Comparison of ENCODE assay signal across 16 cellular contexts in genomic region chr11:111423250-111423615, GRCh38. TPM values are rescaled to one million over a fixed set of nuclear protein-coding genes. Genes with fewer than 3 reads are reported as not detected.
DNase-seq lines count a peak whose midpoint lies in the region; ATAC-seq and TF ChIP-seq lines count a peak whose summit lies in the region.
"Had no signal": no experiment of that assay in that cellular context is flagged by ENCODE, and none has a peak within 500 bp of the region (broad histone marks: within the 10 kb centered on the region; RNA-seq: fewer than 3 reads in every experiment).

No MANE protein-coding gene starts in this region.

- DNase-seq in activated B cell treated with CpG ODN at 0.5 μM for 24 hours (no peak), heart left ventricle (no peak), SHP77 treated with DMSO at 0.1 percent for 48 hours (lab: John Stamatoyannopoulos, UW) (no peak)
- no peak for DNase-seq in activated CD8-positive, alpha-beta memory T cell treated with anti-CD3 and anti-CD28 coated beads, Interleukin-2, amount 50 U/mL, for 48 hours
- DNase-seq: left lung, MV-4-11 had no signal

- peaks cover 53% of the 10 kb centered on the region for H3K4me1 Mint-ChIP-seq in activated B cell treated with CpG ODN at 0.5 μM for 24 hours

- no peak overlapping the region for H3K27ac ChIP-seq in BLaER1 treated with 17β-estradiol and CSF1 and Interleukin-3, amounts not matched to agents 10 nM and 100 nM
- H3K27ac ChIP-seq in heart left ventricle = no peak overlapping the region
- H3K27ac ChIP-seq: ascending aorta, left lung, upper lobe of right lung had no signal

- CTCF ChIA-PET in activated B cell treated with CpG ODN at 0.5 μM for 24 hours (lab: Charles Lee) = interaction anchor here (0.9 to 10.0 kb wide), 35 partner anchors 9 to 1222 kb away, joined by 3 to 231 read pairs (median 6); partner anchors contain the start of genes POU2AF1 and POU2AF3

- H3K4me3 ChIP-seq in BLaER1 treated with 17β-estradiol and CSF1 and Interleukin-3, amounts not matched to agents 10 nM and 100 nM = no peak overlapping the region
- H3K4me3 ChIP-seq in heart left ventricle = no peak overlapping the region
- H3K4me3 ChIP-seq: ascending aorta, left lung, upper lobe of right lung had no signal

- no peak overlapping the region for H3K4me3 Mint-ChIP-seq in activated B cell treated with CpG ODN at 0.5 μM for 24 hours
- H3K4me3 Mint-ChIP-seq: dendritic cell treated with granulocyte-macrophage colony-stimulating factor and Interleukin-4, amounts not matched to agents 40 ng/mL and 50 ng/mL, for 4 days; naive thymus-derived CD8-positive, alpha-beta T cell; T-cell had no signal

- no peak overlapping the region; a peak in 1 of 22 replicates for H3K9ac ChIP-seq in BLaER1 treated with 17β-estradiol and CSF1 and Interleukin-3, amounts not matched to agents 10 nM and 100 nM

- POLR2A ChIA-PET in activated B cell treated with CpG ODN at 0.5 μM for 24 hours (lab: Charles Lee) = interaction anchor here (0.6 to 14.6 kb wide), 13 partner anchors 9 to 976 kb away, joined by 3 to 581 read pairs (median 4); partner anchors contain the start of genes POU2AF1 and POU2AF3

- 65 to 86% (median 83%) methylated on average over 1 of the region's 1 CpG for WGBS in heart left ventricle, 4 donors

- ATAC-seq in GM19395 (IDR thresholded peaks at IDR 0.05; ENCODE audit: unreplicated experiment) = peak; percentile 11
- peak; percentile 16 for ATAC-seq in HG02970 (IDR thresholded peaks at IDR 0.05; ENCODE audit: low FRiP score, unreplicated experiment)
- no peak for ATAC-seq in activated B cell treated with CpG ODN at 0.5 μM for 24 hours (ENCODE audit: low read depth)
- no peak for ATAC-seq in heart left ventricle
- ATAC-seq in GM21367 (IDR thresholded peaks at IDR 0.05; ENCODE audit: unreplicated experiment) = no peak

- no peak for TF ChIP-seq CTCF in activated B cell treated with CpG ODN at 0.5 μM for 24 hours (IDR thresholded peaks at IDR 0.05)
- TF ChIP-seq CTCF in heart left ventricle (IDR thresholded peaks at IDR 0.05) = no peak

- H3K27me3 ChIP-seq in BLaER1 treated with 17β-estradiol and CSF1 and Interleukin-3, amounts not matched to agents 10 nM and 100 nM = no peaks in the 10 kb centered on the region
- peaks cover 0 to 6% (median 0%) of the 10 kb centered on the region in 9 donors for H3K27me3 ChIP-seq in heart left ventricle
- H3K27me3 ChIP-seq: ascending aorta, left lung, upper lobe of right lung had no signal

- no peaks in the 10 kb centered on the region for H4K20me1 ChIP-seq in BLaER1 treated with 17β-estradiol and CSF1 and Interleukin-3, amounts not matched to agents 10 nM and 100 nM

- H3K27me3 Mint-ChIP-seq in activated B cell treated with CpG ODN at 0.5 μM for 24 hours = no peaks in the 10 kb centered on the region
- H3K27me3 Mint-ChIP-seq: dendritic cell treated with granulocyte-macrophage colony-stimulating factor and Interleukin-4, amounts not matched to agents 40 ng/mL and 50 ng/mL, for 4 days; naive thymus-derived CD8-positive, alpha-beta T cell; T-cell had no signal

- H3K27ac Mint-ChIP-seq in activated B cell treated with CpG ODN at 0.5 μM for 24 hours = peak overlapping the region; percentile 82
- H3K27ac Mint-ChIP-seq: dendritic cell treated with granulocyte-macrophage colony-stimulating factor and Interleukin-4, amounts not matched to agents 40 ng/mL and 50 ng/mL, for 4 days; T-cell had no signal

- peaks cover 16 to 98% (median 76%) of the 10 kb centered on the region in 10 experiments for H3K4me1 ChIP-seq in BLaER1 treated with 17β-estradiol and CSF1 and Interleukin-3, amounts not matched to agents 10 nM and 100 nM
- H3K4me1 ChIP-seq in heart left ventricle = peaks cover 0 to 14% (median under 1%) of the 10 kb centered on the region in 12 donors
- H3K4me1 ChIP-seq: left lung had no signal

- no peaks in the 10 kb centered on the region for H3K36me3 Mint-ChIP-seq in activated B cell treated with CpG ODN at 0.5 μM for 24 hours (ENCODE audit: low read depth)
- H3K36me3 Mint-ChIP-seq: naive thymus-derived CD8-positive, alpha-beta T cell; T-cell had no signal

- H3K9me3 ChIP-seq in BLaER1 treated with 17β-estradiol and CSF1 and Interleukin-3, amounts not matched to agents 10 nM and 100 nM (replicated peaks in 1 of 11) = peaks cover 0 to 15% (median 0%) of the 10 kb centered on the region in 11 experiments; a peak in 7 of 22 replicates
- H3K9me3 ChIP-seq in heart left ventricle = no peaks in the 10 kb centered on the region
- H3K9me3 ChIP-seq: ascending aorta, left lung, upper lobe of right lung had no signal

- peak overlapping the region in 6 of 11 experiments; percentile 36 to 92 (median 90); a peak in 10 of 22 replicates for H3K4me2 ChIP-seq in BLaER1 treated with 17β-estradiol and CSF1 and Interleukin-3, amounts not matched to agents 10 nM and 100 nM

- no peaks in the 10 kb centered on the region for H3K36me3 ChIP-seq in BLaER1 treated with 17β-estradiol and CSF1 and Interleukin-3, amounts not matched to agents 10 nM and 100 nM
- no peaks in the 10 kb centered on the region for H3K36me3 ChIP-seq in heart left ventricle
- H3K36me3 ChIP-seq: ascending aorta, left lung, upper lobe of right lung had no signal

- intact Hi-C loops in activated B cell treated with CpG ODN at 0.5 μM for 24 hours (cut with micrococcal nuclease) = loop anchor here (1.0 to 5.0 kb wide), 6 partner anchors 23 to 961 kb away; no protein-coding TSS in a partner anchor
- intact Hi-C loops in heart left ventricle (cut with DNase I) = loop anchor here in 9 of 10 donors (1.0 to 5.0 kb wide), 6 partner anchors 126 to 141 kb away; partner anchors contain the start of gene POU2AF3 (in 2 of the 9)

- no peaks in the 10 kb centered on the region for H3K9me3 Mint-ChIP-seq in activated B cell treated with CpG ODN at 0.5 μM for 24 hours
- H3K9me3 Mint-ChIP-seq: dendritic cell treated with granulocyte-macrophage colony-stimulating factor and Interleukin-4, amounts not matched to agents 40 ng/mL and 50 ng/mL, for 4 days; naive thymus-derived CD8-positive, alpha-beta T cell; T-cell had no signal

- no peak for TF ChIP-seq POLR2A in heart left ventricle (IDR thresholded peaks at IDR 0.05)

RNA-seq across cellular contexts. Expression of gene POU2AF1, which starts 44.2 kb away (rescaled TPM):
- total RNA-seq in activated B cell treated with CpG ODN at 0.5 μM for 24 hours = 141 and 155 TPM in 2 replicates
- total RNA-seq in heart left ventricle = 1 to 10 TPM in 1 of 9 donors, under 1 TPM in 2, not detected in 6; 0.20 to 1.3 (median 0.28) TPM
- under 1 TPM in 1 of 2 donors, not detected in 1; 0.07 TPM for polyA plus RNA-seq in heart left ventricle
- total RNA-seq: pulmonary artery endothelial cell had no signal

Comparison
In these comparisons a context has a peak if more than half of its experiments do, and no peak if none do; other contexts are left out.
1. ATAC-seq: peak in GM19395 (single experiment) and HG02970 (single experiment); none in activated B cell treated with CpG ODN at 0.5 μM for 24 hours (single experiment), heart left ventricle (0 of 4) and GM21367 (single experiment).
2. RNA of gene POU2AF1, which starts 44.2 kb away (total RNA-seq): 141 to 155 TPM in activated B cell treated with CpG ODN at 0.5 μM for 24 hours; 0.20 to 1.3 TPM in heart left ventricle; every median in the first group is over 10 times any median in the second.